ENCODE assay signal across 16 cellular contexts in the genomic region with DNA sequence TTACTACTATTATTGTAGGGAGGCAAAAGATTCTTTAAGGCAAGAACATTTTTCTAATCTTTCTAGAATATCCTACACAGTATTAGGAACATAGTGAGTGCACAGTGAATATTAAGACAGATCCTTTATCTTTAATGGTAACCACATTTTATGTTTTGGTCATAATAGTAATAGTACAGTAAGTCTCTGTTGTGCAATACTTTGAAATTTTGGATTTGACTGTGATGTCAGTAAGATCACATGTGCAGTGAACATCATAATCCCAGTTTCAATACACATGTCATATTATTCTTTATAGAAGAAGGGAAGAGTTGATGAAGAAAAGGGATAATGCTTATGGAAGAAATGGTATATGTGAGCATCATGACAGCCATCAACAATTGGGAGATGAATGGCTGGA. TPM values are rescaled to one million over a fixed set of nuclear protein-coding genes. Genes with fewer than 3 reads are reported as not detected.
A peak's percentile ranks its signal among the peaks of the same experiment; 100 is the strongest.
DNase-seq lines count a peak whose midpoint lies in the region; ATAC-seq and TF ChIP-seq lines count a peak whose summit lies in the region.
"Had no signal": no experiment of that assay in that cellular context is flagged by ENCODE, and none has a peak within 500 bp of the region (broad histone marks: within the 10 kb centered on the region; RNA-seq: fewer than 3 reads in every experiment).

No MANE protein-coding gene starts in this region.

- H3K9ac ChIP-seq in DND-41 (ENCODE audit: low read depth, low read length), result no peak overlapping the region
- H3K9ac ChIP-seq: KMS-11 had no signal

- DNase-seq in AG10803 (ENCODE audit: low read depth) (peak; percentile 29), DND-41 (no peak), fibroblast of the aortic adventitia (ENCODE audit: low read depth) (peak; percentile 68), NCI-H2029 treated with DMSO at 0.1 percent for 48 hours (lab: John Stamatoyannopoulos, UW) (no peak), NCI-H1436 (lab: John Stamatoyannopoulos, UW) (no peak)
- DNase-seq: activated CD4-positive, alpha-beta T cell treated with anti-CD3 and anti-CD28 coated beads, Interleukin-2, amount 10 ng/mL, durations not matched to agents 24 days and 14 days; activated naive CD4-positive, alpha-beta T cell treated with anti-CD3 and anti-CD28 coated beads, Interleukin-2, amount 10 ng/mL, durations not matched to agents 7 days and 5 days; NCI-H748 treated with DMSO at 0.1 percent for 48 hours; stimulated activated CD4-positive, alpha-beta T cell treated with anti-CD3 and anti-CD28 coated beads, Interleukin-4, amount 100 ng/mL, for 1 hour had no signal

- ATAC-seq in DND-41 (ENCODE audit: insufficient read depth, low read depth), result no peak
- peak; percentile 41 for ATAC-seq in activated T-helper 17 cell treated with anti-CD3 and anti-CD28 coated beads, Interleukin-2, amount 50 U/mL, for 72 hours (replicated peaks)
- no peak for ATAC-seq in HG02759 (IDR thresholded peaks at IDR 0.05; ENCODE audit: unreplicated experiment)
- ATAC-seq in HG02970 (IDR thresholded peaks at IDR 0.05; ENCODE audit: low FRiP score, unreplicated experiment), result no peak
- ATAC-seq: Panc1 had no signal

- H4K20me1 ChIP-seq in DND-41 (ENCODE audit: insufficient read depth, low read length), result peaks cover 84% of the 10 kb centered on the region

- no peaks in the 10 kb centered on the region for H3K27me3 ChIP-seq in DND-41 (ENCODE audit: insufficient read depth, low read length, poor library complexity)
- H3K27me3 ChIP-seq: vagina had no signal

- no peak overlapping the region for H2AFZ ChIP-seq in DND-41 (ENCODE audit: low read depth, low read length)

- peak overlapping the region; percentile 17 for H3K4me3 Mint-ChIP-seq in activated T-helper 17 cell treated with anti-CD3 and anti-CD28 coated beads, Interleukin-2, amount 50 U/mL, for 72 hours
- H3K4me3 Mint-ChIP-seq: activated CD4-positive, alpha-beta T cell treated with anti-CD3 and anti-CD28 coated beads, Interleukin-2, amount 10 ng/mL, durations not matched to agents 24 days and 14 days; activated naive CD4-positive, alpha-beta T cell treated with anti-CD3 and anti-CD28 coated beads, Interleukin-2, amount 10 ng/mL, durations not matched to agents 7 days and 5 days; dendritic cell treated with granulocyte-macrophage colony-stimulating factor and Interleukin-4, amounts not matched to agents 40 ng/mL and 50 ng/mL, for 4 days had no signal

- TF ChIP-seq CTCF in AG10803 (conservative IDR thresholded peaks at IDR 0.05; ENCODE audit: low read length) (no peak), DND-41 (IDR thresholded peaks at IDR 0.05; ENCODE audit: borderline replicate concordance, extremely low read depth, low read length, poor library complexity, severe bottlenecking) (no peak), fibroblast of the aortic adventitia (IDR thresholded peaks at IDR 0.05; ENCODE audit: insufficient read depth, low read length) (no peak)

- H3K9me3 ChIP-seq in DND-41 (ENCODE audit: insufficient read depth, low read length, severe bottlenecking), result no peaks in the 10 kb centered on the region
- H3K9me3 ChIP-seq: vagina had no signal

- H3K27ac Mint-ChIP-seq in activated T-helper 17 cell treated with anti-CD3 and anti-CD28 coated beads, Interleukin-2, amount 50 U/mL, for 72 hours, result no peak overlapping the region
- H3K27ac Mint-ChIP-seq: activated CD4-positive, alpha-beta T cell treated with anti-CD3 and anti-CD28 coated beads, Interleukin-2, amount 10 ng/mL, durations not matched to agents 24 days and 14 days; activated naive CD4-positive, alpha-beta T cell treated with anti-CD3 and anti-CD28 coated beads, Interleukin-2, amount 10 ng/mL, durations not matched to agents 7 days and 5 days; dendritic cell treated with granulocyte-macrophage colony-stimulating factor and Interleukin-4, amounts not matched to agents 40 ng/mL and 50 ng/mL, for 4 days had no signal

- H3K4me1 ChIP-seq in DND-41 (ENCODE audit: insufficient read depth, low read length), result peaks cover 73% of the 10 kb centered on the region

- H3K27ac ChIP-seq in DND-41 (ENCODE audit: low read length), result no peak overlapping the region
- H3K27ac ChIP-seq: KMS-11, vagina had no signal

- H3K36me3 ChIP-seq in DND-41 (ENCODE audit: insufficient read depth, low read length), result peaks cover 25% of the 10 kb centered on the region
- H3K36me3 ChIP-seq: vagina had no signal

- no peaks in the 10 kb centered on the region for H3K9me3 Mint-ChIP-seq in activated T-helper 17 cell treated with anti-CD3 and anti-CD28 coated beads, Interleukin-2, amount 50 U/mL, for 72 hours
- H3K9me3 Mint-ChIP-seq: activated CD4-positive, alpha-beta T cell treated with anti-CD3 and anti-CD28 coated beads, Interleukin-2, amount 10 ng/mL, durations not matched to agents 24 days and 14 days; activated naive CD4-positive, alpha-beta T cell treated with anti-CD3 and anti-CD28 coated beads, Interleukin-2, amount 10 ng/mL, durations not matched to agents 7 days and 5 days; dendritic cell treated with granulocyte-macrophage colony-stimulating factor and Interleukin-4, amounts not matched to agents 40 ng/mL and 50 ng/mL, for 4 days had no signal

- no peaks in the 10 kb centered on the region for H3K27me3 Mint-ChIP-seq in activated T-helper 17 cell treated with anti-CD3 and anti-CD28 coated beads, Interleukin-2, amount 50 U/mL, for 72 hours
- H3K27me3 Mint-ChIP-seq: activated CD4-positive, alpha-beta T cell treated with anti-CD3 and anti-CD28 coated beads, Interleukin-2, amount 10 ng/mL, durations not matched to agents 24 days and 14 days; activated naive CD4-positive, alpha-beta T cell treated with anti-CD3 and anti-CD28 coated beads, Interleukin-2, amount 10 ng/mL, durations not matched to agents 7 days and 5 days; dendritic cell treated with granulocyte-macrophage colony-stimulating factor and Interleukin-4, amounts not matched to agents 40 ng/mL and 50 ng/mL, for 4 days had no signal

- H3K4me3 ChIP-seq in AG10803 (ENCODE audit: low read length) (no peak overlapping the region), DND-41 (ENCODE audit: low read depth in 1 of 2, low read length in 2 of 2) (no peak overlapping the region), fibroblast of the aortic adventitia (ENCODE audit: low read depth, low read length) (no peak overlapping the region)
- H3K4me3 ChIP-seq: vagina had no signal

- H3K4me2 ChIP-seq in DND-41 (ENCODE audit: insufficient read depth, low read length), result peak overlapping the region; percentile 29
- H3K4me2 ChIP-seq: KMS-11 had no signal

- peaks cover 35% of the 10 kb centered on the region for H3K36me3 Mint-ChIP-seq in activated T-helper 17 cell treated with anti-CD3 and anti-CD28 coated beads, Interleukin-2, amount 50 U/mL, for 72 hours (ENCODE audit: low read depth)

- H3K4me1 Mint-ChIP-seq in activated T-helper 17 cell treated with anti-CD3 and anti-CD28 coated beads, Interleukin-2, amount 50 U/mL, for 72 hours, result peaks cover 43% of the 10 kb centered on the region

- peaks cover 100% of the 10 kb centered on the region for H3K79me2 ChIP-seq in DND-41 (ENCODE audit: insufficient read depth, low read length)

RNA-seq across cellular contexts. Expression of a gene that starts 10.7 kb away (rescaled TPM):
- total RNA-seq in activated T-helper 17 cell treated with anti-CD3 and anti-CD28 coated beads, Interleukin-2, amount 50 U/mL, for 72 hours, result 100 to 1,000 TPM in 1 of 2 donors, 10 to 100 TPM in 1; 88.9 to 155 TPM
- total RNA-seq in fibroblast of the aortic adventitia (ENCODE audit: low replicate concordance), result 89.3 and 151 TPM in 2 replicates

Comparison
In these comparisons a context has a peak if more than half of its experiments do, and no peak if none do; other contexts are left out.
1. DNase-seq: peak in AG10803 (single experiment) and fibroblast of the aortic adventitia (single experiment); none in DND-41 (single experiment), NCI-H2029 treated with DMSO at 0.1 percent for 48 hours (single experiment) and NCI-H1436 (single experiment).